In the genomic region with DNA sequence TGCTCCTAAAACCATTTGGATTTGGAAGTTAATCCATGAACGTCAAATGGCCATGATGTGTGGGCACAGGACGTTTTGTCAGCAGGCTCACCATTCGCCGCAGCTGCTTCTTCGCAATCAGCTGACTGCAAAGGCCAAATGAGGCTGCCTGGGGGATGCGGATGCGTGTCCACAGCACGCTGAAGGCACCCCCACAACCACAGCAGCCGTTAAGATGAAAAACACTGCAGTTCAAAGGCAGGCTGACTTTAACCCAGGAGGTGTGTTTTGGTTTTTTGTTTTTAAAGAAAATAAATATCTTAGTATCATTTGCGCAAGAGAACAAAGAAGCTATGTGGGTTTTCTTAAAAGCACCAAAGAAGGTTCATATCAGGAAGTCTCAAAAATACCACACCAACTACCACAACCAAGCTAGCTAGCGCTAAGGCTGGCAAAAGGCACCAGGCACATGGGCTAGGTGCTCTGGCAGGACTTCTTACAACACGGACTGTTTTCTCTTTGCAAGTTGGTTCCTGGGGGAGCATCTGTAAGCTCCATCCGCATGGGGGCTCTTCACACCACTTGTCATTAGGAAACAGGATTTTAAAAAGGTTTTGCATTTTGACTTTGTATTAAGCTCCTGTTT, we compare ENCODE assay signal across 1 cellular context.
TF ChIP-seq lines count a peak whose summit lies in the region.

No MANE protein-coding gene starts in this region.

TF ChIP-seq in HepG2, 621 proteins besides CTCF, POLR2A, EP300 and RAD21:
- TF ChIP-seq, protein P1, sequence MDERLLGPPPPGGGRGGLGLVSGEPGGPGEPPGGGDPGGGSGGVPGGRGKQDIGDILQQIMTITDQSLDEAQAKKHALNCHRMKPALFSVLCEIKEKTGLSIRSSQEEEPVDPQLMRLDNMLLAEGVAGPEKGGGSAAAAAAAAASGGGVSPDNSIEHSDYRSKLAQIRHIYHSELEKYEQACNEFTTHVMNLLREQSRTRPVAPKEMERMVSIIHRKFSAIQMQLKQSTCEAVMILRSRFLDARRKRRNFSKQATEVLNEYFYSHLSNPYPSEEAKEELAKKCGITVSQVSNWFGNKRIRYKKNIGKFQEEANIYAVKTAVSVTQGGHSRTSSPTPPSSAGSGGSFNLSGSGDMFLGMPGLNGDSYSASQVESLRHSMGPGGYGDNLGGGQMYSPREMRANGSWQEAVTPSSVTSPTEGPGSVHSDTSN (CRISPR knock-in tag; IDR thresholded peaks at IDR 0.05) = no peak
- TF ChIP-seq GLI4 (CRISPR knock-in tag; IDR thresholded peaks at IDR 0.05; ENCODE audit: borderline replicate concordance) (no peak), RBM22 (optimal IDR thresholded peaks at IDR 0.05; ENCODE audit: low read length) (peak; percentile 63), NR0B2 (CRISPR knock-in tag; IDR thresholded peaks at IDR 0.05) (no peak), KAT2B (IDR thresholded peaks at IDR 0.05; ENCODE audit: borderline replicate concordance, low read depth, low read length) (no peak)
TF ChIP-seq in HepG2: peak in this region for 1.
